8 cellular contexts compared by ENCODE assay signal in the genomic region with DNA sequence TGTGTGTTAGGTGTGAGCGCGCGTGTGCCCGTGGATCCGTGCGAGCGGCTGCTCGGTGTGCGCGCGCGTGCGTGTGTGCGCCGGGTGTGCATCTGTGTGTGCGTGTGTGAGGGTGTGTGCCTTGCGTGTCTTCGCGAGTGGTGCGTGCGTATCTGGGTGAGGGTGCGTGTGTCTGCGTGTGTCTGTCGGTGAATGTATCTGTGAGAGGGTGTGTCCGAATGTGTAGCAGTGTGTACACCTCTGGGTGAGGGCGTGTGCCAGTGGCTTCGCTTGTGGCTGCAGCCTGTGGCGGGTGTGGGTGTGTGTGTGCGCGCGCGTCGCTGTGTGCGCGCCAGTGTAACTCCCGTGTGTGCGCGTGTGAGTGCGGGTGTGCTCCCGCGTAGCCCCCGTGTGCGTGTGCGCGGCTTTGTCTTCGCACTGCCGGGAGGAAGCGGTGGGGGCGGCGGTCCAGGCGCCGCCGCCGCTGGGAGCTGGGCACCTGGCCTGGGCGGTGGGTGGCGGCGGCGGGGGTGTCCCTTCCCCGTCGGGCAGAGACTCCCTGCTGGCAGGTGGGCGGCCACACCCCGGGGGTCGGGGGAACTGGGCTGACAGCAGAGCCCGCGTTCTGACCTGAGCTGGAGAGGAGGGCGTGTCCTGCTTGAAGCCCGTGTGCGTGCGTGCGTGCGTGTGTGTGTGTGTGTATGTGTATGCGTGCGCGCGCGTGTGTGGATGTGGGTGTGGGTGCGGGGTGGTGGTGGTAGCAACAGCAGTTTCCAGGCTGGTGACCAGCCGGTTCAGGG.
DNase-seq lines count a peak whose midpoint lies in the region; ATAC-seq and TF ChIP-seq lines count a peak whose summit lies in the region.

No MANE protein-coding gene starts in this region.

- H3K4me1 Mint-ChIP-seq in activated naive CD8-positive, alpha-beta T cell treated with anti-CD3 and anti-CD28 coated beads, Interleukin-2, amount 10 ng/mL, durations not matched to agents 7 days and 5 days: peaks cover 22% of the 10 kb centered on the region

- H3K27me3 Mint-ChIP-seq in activated naive CD8-positive, alpha-beta T cell treated with anti-CD3 and anti-CD28 coated beads, Interleukin-2, amount 10 ng/mL, durations not matched to agents 7 days and 5 days: peaks cover 45% of the 10 kb centered on the region

- H3K9me3 Mint-ChIP-seq in activated naive CD8-positive, alpha-beta T cell treated with anti-CD3 and anti-CD28 coated beads, Interleukin-2, amount 10 ng/mL, durations not matched to agents 7 days and 5 days: no peaks in the 10 kb centered on the region

- TF ChIP-seq POLR2A in prostate gland (IDR thresholded peaks at IDR 0.05): peak; percentile 11

- DNase-seq in GM23248 (peak; percentile 64), Panc1 (ENCODE audit: low read depth, low spot score) (no peak), left cardiac atrium (peak; percentile 71), prostate gland (ENCODE audit: low spot score) (peak; percentile 43), NK-92 (lab: John Stamatoyannopoulos, UW; ENCODE audit: unreplicated experiment) (no peak), NCI-H1048 (lab: John Stamatoyannopoulos, UW) (no peak), medulla oblongata (ENCODE audit: extremely low spot score) (no peak)
- DNase-seq in activated naive CD8-positive, alpha-beta T cell treated with anti-CD3 and anti-CD28 coated beads, Interleukin-2, amount 10 ng/mL, durations not matched to agents 7 days and 5 days: peak; percentile 49

- peak overlapping the region; percentile 91 for H3K4me2 ChIP-seq in GM23248 (ENCODE audit: unreplicated experiment)

- peaks cover 30% of the 10 kb centered on the region for H3F3A ChIP-seq in GM23248 (ENCODE audit: insufficient read depth)

- H3K9me3 ChIP-seq in GM23248 (ENCODE audit: low read depth) (no peaks in the 10 kb centered on the region), Panc1 (ENCODE audit: control insufficient read depth, insufficient read depth, low read depth, low read length) (no peaks in the 10 kb centered on the region), prostate gland (no peaks in the 10 kb centered on the region)

- H3K27ac ChIP-seq in GM23248 (no peak overlapping the region), Panc1 (ENCODE audit: low read length) (no peak overlapping the region), prostate gland (peak overlapping the region; percentile 39 to 63)

- no peaks in the 10 kb centered on the region for H4K20me1 ChIP-seq in GM23248 (ENCODE audit: insufficient read depth)

- intact Hi-C loops in Panc1 (cut with micrococcal nuclease; ENCODE audit: unreplicated experiment) (no loop called here), left cardiac atrium (cut with DNase I) (no loop called here), prostate gland (cut with DNase I) (no loop called here)

- H3K27me3 ChIP-seq in GM23248 (replicated peaks; ENCODE audit: insufficient read depth) (peaks cover 14% of the 10 kb centered on the region; the same call in 1 of the 2 replicates), Panc1 (ENCODE audit: control insufficient read depth, insufficient read depth, low read length) (peaks cover 7% of the 10 kb centered on the region), prostate gland (replicated peaks; ENCODE audit: insufficient read depth) (no peaks in the 10 kb centered on the region)

- no peaks in the 10 kb centered on the region for H3K79me2 ChIP-seq in GM23248 (ENCODE audit: insufficient read depth)

- no TSS peak for BruUV-seq in Panc1 (replicated peaks; lab: Mats Ljungman, UMichigan)

- 1 to 2% methylated on average over 52 to 74 of the region's 78 CpGs for WGBS in GM23248 (ENCODE audit: low coverage in 1 of 2, low lambda C conversion rate in 2 of 2, missing lambda C conversion rate in 2 of 2), 2 experiments
- 1% methylated on average over 62 of the region's 78 CpGs for WGBS in prostate gland

- H3K9me2 ChIP-seq in GM23248 (ENCODE audit: insufficient read depth): no peaks in the 10 kb centered on the region

- H2AFZ ChIP-seq in GM23248: peak overlapping the region; percentile 82

- H3K27ac Mint-ChIP-seq in activated naive CD8-positive, alpha-beta T cell treated with anti-CD3 and anti-CD28 coated beads, Interleukin-2, amount 10 ng/mL, durations not matched to agents 7 days and 5 days: peak overlapping the region; percentile 58

- TF ChIP-seq CTCF in Panc1 (IDR thresholded peaks at IDR 0.05) (no peak), prostate gland (IDR thresholded peaks at IDR 0.05) (no peak)

- peak; percentile 77 for ATAC-seq in Panc1
- ATAC-seq in activated naive CD8-positive, alpha-beta T cell treated with anti-CD3 and anti-CD28 coated beads, Interleukin-2, amount 10 ng/mL, durations not matched to agents 7 days and 5 days (ENCODE audit: low read depth): peak; percentile 26
- ATAC-seq in left cardiac atrium: peak; percentile 47 to 62

- CTCF ChIA-PET in Panc1 (lab: Charles Lee): interaction anchor here (0.6 kb wide), 1 partner anchor 68 kb away, joined by 4 read pairs; no protein-coding TSS in a partner anchor

- peak overlapping the region; percentile 75 for H3K4me3 ChIP-seq in GM23248
- peak overlapping the region; percentile 56 to 59 for H3K4me3 ChIP-seq in Panc1 (ENCODE audit: low read depth in 2 of 2, low read length in 2 of 2)
- peak overlapping the region; percentile 57 to 68 for H3K4me3 ChIP-seq in prostate gland

- in situ Hi-C loops in GM23248 (cut with MboI) (no loop called here), Panc1 (cut with HindIII; ENCODE audit: low pct_unique_long_range_greater_than_20kb, low sequenced_read_pairs) (no loop called here)

- H3K4me1 ChIP-seq in GM23248 (ENCODE audit: insufficient read depth) (peaks cover 12% of the 10 kb centered on the region), Panc1 (ENCODE audit: control insufficient read depth, insufficient read depth, low read length) (no peaks in the 10 kb centered on the region; the same call in 1 of the 2 replicates), prostate gland (replicated peaks) (no peaks in the 10 kb centered on the region)

- H3K36me3 ChIP-seq in GM23248 (ENCODE audit: low read depth): no peaks in the 10 kb centered on the region
- H3K36me3 ChIP-seq in Panc1 (ENCODE audit: control insufficient read depth, insufficient read depth, low read length): no peaks in the 10 kb centered on the region; the same call in 1 of the 2 replicates
- H3K36me3 ChIP-seq in prostate gland: no peaks in the 10 kb centered on the region

- POLR2A ChIA-PET in Panc1 (lab: Charles Lee): interaction anchor here (0.7 kb wide), 1 partner anchor 25 kb away, joined by 3 read pairs; no protein-coding TSS in a partner anchor
- POLR2A ChIA-PET in activated naive CD8-positive, alpha-beta T cell treated with anti-CD3 and anti-CD28 coated beads, Interleukin-2, amount 10 ng/mL, durations not matched to agents 7 days and 5 days (lab: Charles Lee): interaction anchor here (0.6 to 1.0 kb wide), 2 partner anchors 10 to 428 kb away, joined by 3 to 4 read pairs; no protein-coding TSS in a partner anchor

- H3K36me3 Mint-ChIP-seq in activated naive CD8-positive, alpha-beta T cell treated with anti-CD3 and anti-CD28 coated beads, Interleukin-2, amount 10 ng/mL, durations not matched to agents 7 days and 5 days: peaks cover 3% of the 10 kb centered on the region

- peak overlapping the region; percentile 87 for H3K4me3 Mint-ChIP-seq in activated naive CD8-positive, alpha-beta T cell treated with anti-CD3 and anti-CD28 coated beads, Interleukin-2, amount 10 ng/mL, durations not matched to agents 7 days and 5 days

- H3K9ac ChIP-seq in GM23248: peak overlapping the region; percentile 36

Comparison
In these comparisons a context has a peak if more than half of its experiments do, and no peak if none do; other contexts are left out.
1. DNase-seq: peak in GM23248 (single experiment), activated naive CD8-positive, alpha-beta T cell treated with anti-CD3 and anti-CD28 coated beads, Interleukin-2, amount 10 ng/mL, durations not matched to agents 7 days and 5 days (single experiment), left cardiac atrium (single experiment) and prostate gland (single experiment); none in Panc1 (single experiment), NK-92 (single experiment), NCI-H1048 (single experiment) and medulla oblongata (single experiment).
2. H3K27ac ChIP-seq: peak in prostate gland (2 of 2); none in GM23248 (single experiment) and Panc1 (single experiment).
3. ATAC-seq: peak in every context shown above with its lines; median percentile 77 in Panc1; 54 in left cardiac atrium; 26 in activated naive CD8-positive, alpha-beta T cell treated with anti-CD3 and anti-CD28 coated beads, Interleukin-2, amount 10 ng/mL, durations not matched to agents 7 days and 5 days.
4. Peak in every context shown above with its lines, with median percentiles within 50 percentile points of each other: H3K4me3 ChIP-seq.